ENCODE assay signal across 11 cellular contexts in the genomic region with DNA sequence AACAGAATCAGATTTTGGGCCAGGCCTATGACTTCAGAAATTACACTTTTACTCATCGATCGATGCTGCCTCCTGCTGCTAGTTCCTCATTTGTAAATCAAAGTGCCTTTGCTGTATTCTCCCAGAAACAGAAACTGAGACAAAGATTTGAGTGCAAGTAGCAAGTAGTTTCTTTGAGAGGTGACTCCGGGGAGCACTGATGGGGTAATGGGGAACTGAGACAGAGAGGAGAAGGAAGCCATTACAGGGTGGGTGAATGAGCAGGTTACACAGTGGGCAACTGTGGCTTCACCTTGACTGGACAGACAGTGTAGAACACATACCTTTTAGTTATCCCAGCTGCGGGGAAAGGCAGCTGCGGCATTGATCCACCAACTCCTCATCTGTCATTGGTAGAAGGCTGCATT. TPM values are rescaled to one million over a fixed set of nuclear protein-coding genes. Genes with fewer than 3 reads are reported as not detected.
DNase-seq lines count a peak whose midpoint lies in the region; ATAC-seq and TF ChIP-seq lines count a peak whose summit lies in the region.
"Had no signal": no experiment of that assay in that cellular context is flagged by ENCODE, and none has a peak within 500 bp of the region (broad histone marks: within the 10 kb centered on the region; RNA-seq: fewer than 3 reads in every experiment).

No MANE protein-coding gene starts in this region.

- no peak overlapping the region for H3K4me3 Mint-ChIP-seq in neural progenitor cell
- H3K4me3 Mint-ChIP-seq: activated naive CD4-positive, alpha-beta T cell treated with anti-CD3 and anti-CD28 coated beads, Interleukin-2, amount 10 ng/mL, durations not matched to agents 7 days and 5 days had no signal

- ATAC-seq in GM18873 (IDR thresholded peaks at IDR 0.05; ENCODE audit: low FRiP score, unreplicated experiment) (peak; percentile 84), GM21825 (IDR thresholded peaks at IDR 0.05; ENCODE audit: unreplicated experiment) (peak; percentile 78), HG03520 (IDR thresholded peaks at IDR 0.05; ENCODE audit: unreplicated experiment) (peak; percentile 68)

- H2AFZ ChIP-seq in neural progenitor cell (replicated peaks), result no peak overlapping the region

- H3K4me3 ChIP-seq in neural progenitor cell, result no peak overlapping the region

- H3K4me1 Mint-ChIP-seq in neural progenitor cell, result no peaks in the 10 kb centered on the region

- no peaks in the 10 kb centered on the region for H3K9me3 ChIP-seq in neural progenitor cell (ENCODE audit: low read depth)

- H3K27ac Mint-ChIP-seq in neural progenitor cell, result peak overlapping the region; percentile 30
- H3K27ac Mint-ChIP-seq: activated naive CD4-positive, alpha-beta T cell treated with anti-CD3 and anti-CD28 coated beads, Interleukin-2, amount 10 ng/mL, durations not matched to agents 7 days and 5 days had no signal

- no peaks in the 10 kb centered on the region for H4K20me1 ChIP-seq in neural progenitor cell (ENCODE audit: low read depth)

- no peaks in the 10 kb centered on the region for H3K36me3 ChIP-seq in neural progenitor cell

- no peak overlapping the region for H3K27ac ChIP-seq in neural progenitor cell

- H3K9ac ChIP-seq in neural progenitor cell, result no peak overlapping the region

- no peak for DNase-seq in neural progenitor cell (ENCODE audit: low spot score)
- no peak for DNase-seq in NCI-H1417 treated with DMSO at 0.1 percent for 48 hours (lab: John Stamatoyannopoulos, UW)
- no peak for DNase-seq in stimulated activated CD4-positive, alpha-beta T cell treated with anti-CD3 and anti-CD28 coated beads, Interleukin-4, amount 100 ng/mL, for 1 hour
- DNase-seq in HEK293T (ENCODE audit: extremely low spot score), result no peak
- no peak for DNase-seq in NCI-H1092 (lab: John Stamatoyannopoulos, UW)
- DNase-seq: activated naive CD4-positive, alpha-beta T cell treated with anti-CD3 and anti-CD28 coated beads, Interleukin-2, amount 10 ng/mL, durations not matched to agents 7 days and 5 days; mesenchymal stem cell had no signal

- no peaks in the 10 kb centered on the region for H3K9me3 Mint-ChIP-seq in neural progenitor cell
- H3K9me3 Mint-ChIP-seq: activated naive CD4-positive, alpha-beta T cell treated with anti-CD3 and anti-CD28 coated beads, Interleukin-2, amount 10 ng/mL, durations not matched to agents 7 days and 5 days had no signal

- POLR2A ChIA-PET in HEK293T (lab: Yijun Ruan, JAX), result no interaction called here

- peaks cover 58% of the 10 kb centered on the region for H3K27me3 ChIP-seq in neural progenitor cell

- no peaks in the 10 kb centered on the region for H3K36me3 Mint-ChIP-seq in neural progenitor cell
- H3K36me3 Mint-ChIP-seq: activated naive CD4-positive, alpha-beta T cell treated with anti-CD3 and anti-CD28 coated beads, Interleukin-2, amount 10 ng/mL, durations not matched to agents 7 days and 5 days had no signal

- H3K4me1 ChIP-seq in neural progenitor cell, result peaks cover 13% of the 10 kb centered on the region

- no peak overlapping the region for H3K4me2 ChIP-seq in neural progenitor cell

- TF ChIP-seq CTCF in neural progenitor cell (IDR thresholded peaks at IDR 0.05), result no peak

- CTCF ChIA-PET in HEK293T (lab: Yijun Ruan, JAX), result no interaction called here

- H3K79me2 ChIP-seq in neural progenitor cell (ENCODE audit: low read depth), result no peaks in the 10 kb centered on the region

- peaks cover 7% of the 10 kb centered on the region for H3F3A ChIP-seq in neural progenitor cell (ENCODE audit: low read depth)

- H3K27me3 Mint-ChIP-seq in neural progenitor cell (ENCODE audit: insufficient read depth, low read depth), result peaks cover 6% of the 10 kb centered on the region

TF ChIP-seq in HEK293T, 16 proteins besides CTCF, POLR2A, EP300 and RAD21:
- TF ChIP-seq ELF4 (IDR thresholded peaks at IDR 0.05) (no peak), NFRKB (IDR thresholded peaks at IDR 0.05) (no peak), BHLHE40 (IDR thresholded peaks at IDR 0.05; ENCODE audit: borderline replicate concordance) (no peak), ZNF384 (IDR thresholded peaks at IDR 0.05) (no peak), FOXA1 (IDR thresholded peaks at IDR 0.05) (no peak), SUZ12 (IDR thresholded peaks at IDR 0.05) (no peak)

RNA-seq across cellular contexts. Expression of a gene that starts 9.7 kb away (rescaled TPM):
- total RNA-seq in neural progenitor cell (ENCODE audit: low replicate concordance), result 11.0 and 14.0 TPM in 2 replicates
- total RNA-seq: M059J had no signal

RNA-seq across cellular contexts. Expression of a gene that starts 18.7 kb away (rescaled TPM):
- 10.3 and 18.4 TPM in 2 replicates for total RNA-seq in neural progenitor cell (ENCODE audit: low replicate concordance)
